In genomic region chr3:184174646-184175492, GRCh38 we compare ENCODE assay signal across 1 cellular context.
A peak's percentile ranks its signal among the peaks of the same experiment; 100 is the strongest.
TF ChIP-seq lines count a peak whose summit lies in the region.

AP2M1 (plus strand) TSS chr3:184174855; CDS start chr3:184176994, 2,139 bp downstream.

TF ChIP-seq in HepG2, 621 proteins besides CTCF, POLR2A, EP300 and RAD21 (continued from another document and continues in another):
- TF ChIP-seq UBTF (CRISPR knock-in tag; IDR thresholded peaks at IDR 0.05): peak; percentile 67
- TF ChIP-seq CREB3 (CRISPR knock-in tag; IDR thresholded peaks at IDR 0.05): no peak
- no peak for TF ChIP-seq DDIT3 (CRISPR knock-in tag; IDR thresholded peaks at IDR 0.05)
- 0 out of 2 replicates have a peak, but pooled peaks have one; percentile 25 for TF ChIP-seq FOXP4 (CRISPR knock-in tag; IDR thresholded peaks at IDR 0.05)
- TF ChIP-seq TBP (CRISPR knock-in tag; IDR thresholded peaks at IDR 0.05): no peak
- TF ChIP-seq POLR2AphosphoS2 (IDR thresholded peaks at IDR 0.05; ENCODE audit: low read depth, low read length): 0 out of 2 replicates have a peak, but pooled peaks have one; percentile 38
- no peak for TF ChIP-seq ZNF7 (CRISPR knock-in tag; IDR thresholded peaks at IDR 0.05)
- no peak for TF ChIP-seq HHEX (CRISPR knock-in tag; IDR thresholded peaks at IDR 0.05)
- no peak for TF ChIP-seq REL (CRISPR knock-in tag; conservative IDR thresholded peaks at IDR 0.05)
- 0 out of 2 replicates have a peak, but pooled peaks have one; percentile 27 for TF ChIP-seq ZNF343 (CRISPR knock-in tag; IDR thresholded peaks at IDR 0.05)
- TF ChIP-seq HOMEZ (CRISPR knock-in tag; IDR thresholded peaks at IDR 0.05; ENCODE audit: low read depth): no peak
- TF ChIP-seq MTF2 (CRISPR knock-in tag; IDR thresholded peaks at IDR 0.05; ENCODE audit: borderline replicate concordance): no peak
- TF ChIP-seq ZNF367 (CRISPR knock-in tag; IDR thresholded peaks at IDR 0.05; ENCODE audit: borderline replicate concordance): no peak
- TF ChIP-seq KDM2A (CRISPR knock-in tag; IDR thresholded peaks at IDR 0.05; ENCODE audit: borderline replicate concordance, low read depth): peak; percentile 73; the same call in 1 of the 2 replicates
- TF ChIP-seq ZNF652 (CRISPR knock-in tag; IDR thresholded peaks at IDR 0.05; ENCODE audit: borderline replicate concordance, low read depth): no peak
- no peak; the same call in 1 of the 2 replicates for TF ChIP-seq ZHX2 (IDR thresholded peaks at IDR 0.05; ENCODE audit: low read depth)
- no peak for TF ChIP-seq ZHX2 (CRISPR knock-in tag; IDR thresholded peaks at IDR 0.05; ENCODE audit: borderline replicate concordance)
- no peak for TF ChIP-seq ZBTB7B (CRISPR knock-in tag; IDR thresholded peaks at IDR 0.05)
- TF ChIP-seq CSRNP1 (CRISPR knock-in tag; IDR thresholded peaks at IDR 0.05): 0 out of 2 replicates have a peak, but pooled peaks have one; percentile 58
- TF ChIP-seq HNF4G (IDR thresholded peaks at IDR 0.05; ENCODE audit: borderline replicate concordance, low read depth, low read length): no peak
- TF ChIP-seq HNF4G (CRISPR knock-in tag; IDR thresholded peaks at IDR 0.05; ENCODE audit: borderline replicate concordance, low read depth): no peak
- TF ChIP-seq ZNF282 (IDR thresholded peaks at IDR 0.05; ENCODE audit: partially characterized antibody): no peak
- TF ChIP-seq STAG1 (CRISPR knock-in tag; IDR thresholded peaks at IDR 0.05): no peak
- no peak for TF ChIP-seq PAX8 (CRISPR knock-in tag; IDR thresholded peaks at IDR 0.05; ENCODE audit: borderline replicate concordance)
- TF ChIP-seq IRF9 (CRISPR knock-in tag; IDR thresholded peaks at IDR 0.05; ENCODE audit: borderline replicate concordance): peak; percentile 80; the same call in 1 of the 2 replicates
- 0 out of 2 replicates have a peak, but pooled peaks have one; percentile 59 for TF ChIP-seq CREBL2 (CRISPR knock-in tag; IDR thresholded peaks at IDR 0.05; ENCODE audit: borderline replicate concordance)
- TF ChIP-seq MXD1 (CRISPR knock-in tag; IDR thresholded peaks at IDR 0.05): peak; percentile 58; the same call in 1 of the 2 replicates
- peak; percentile 73; the same call in 1 of the 2 replicates for TF ChIP-seq ZNF83 (CRISPR knock-in tag; IDR thresholded peaks at IDR 0.05; ENCODE audit: borderline replicate concordance)
- TF ChIP-seq ZFYVE20 (CRISPR knock-in tag; IDR thresholded peaks at IDR 0.05; ENCODE audit: borderline replicate concordance, low read depth): no peak
- TF ChIP-seq JUN (CRISPR knock-in tag; IDR thresholded peaks at IDR 0.05): no peak
- peak; percentile 33; the same call in 1 of the 2 replicates for TF ChIP-seq ZNF784 (CRISPR knock-in tag; IDR thresholded peaks at IDR 0.05; ENCODE audit: borderline replicate concordance)
- peak; percentile 94 for TF ChIP-seq IRF2 (CRISPR knock-in tag; IDR thresholded peaks at IDR 0.05)
- peak; percentile 60; the same call in 1 of the 2 replicates for TF ChIP-seq TOPORS (CRISPR knock-in tag; IDR thresholded peaks at IDR 0.05)
- TF ChIP-seq MBNL3 (CRISPR knock-in tag; conservative IDR thresholded peaks at IDR 0.05): no peak
- 0 out of 2 replicates have a peak, but pooled peaks have one; percentile 22 for TF ChIP-seq MIXL1 (CRISPR knock-in tag; IDR thresholded peaks at IDR 0.05)
- no peak for TF ChIP-seq DR1 (CRISPR knock-in tag; IDR thresholded peaks at IDR 0.05)
- no peak for TF ChIP-seq ZNF207 (IDR thresholded peaks at IDR 0.05; ENCODE audit: borderline replicate concordance)
- TF ChIP-seq KDM5B (CRISPR knock-in tag; IDR thresholded peaks at IDR 0.05; ENCODE audit: borderline replicate concordance): peak; percentile 78
- TF ChIP-seq ZNF549 (CRISPR knock-in tag; IDR thresholded peaks at IDR 0.05): no peak
- no peak for TF ChIP-seq ZNF274 (CRISPR knock-in tag; IDR thresholded peaks at IDR 0.05)
- no peak for TF ChIP-seq ZFP82 (CRISPR knock-in tag; IDR thresholded peaks at IDR 0.05; ENCODE audit: borderline replicate concordance)
- TF ChIP-seq ZNF841 (CRISPR knock-in tag; IDR thresholded peaks at IDR 0.05; ENCODE audit: borderline replicate concordance): no peak
- TF ChIP-seq ZNF496 (CRISPR knock-in tag; IDR thresholded peaks at IDR 0.05; ENCODE audit: insufficient replicate concordance): no peak
